23 cellular contexts compared by ENCODE assay signal in genomic region chr9:138066049-138066448, GRCh38.
DNase-seq lines count a peak whose midpoint lies in the region; ATAC-seq, FAIRE-seq and TF ChIP-seq lines count a peak whose summit lies in the region.
"Had no signal": no experiment of that assay in that cellular context is flagged by ENCODE, and none has a peak within 500 bp of the region (broad histone marks: within the 10 kb centered on the region; RNA-seq: fewer than 3 reads in every experiment).

No MANE protein-coding gene starts in this region.

- FAIRE-seq in kidney (lab: Jason Lieb, UNC), result no peak
- FAIRE-seq: endothelial cell of umbilical vein, G401.6, GM12891 had no signal

- no peak overlapping the region for H3K4me3 ChIP-seq in PC-3 (ENCODE audit: low read length)
- H3K4me3 ChIP-seq in kidney (ENCODE audit: low read length in 2 of 2), result no peak overlapping the region
- no peak overlapping the region for H3K4me3 ChIP-seq in upper lobe of right lung
- H3K4me3 ChIP-seq: BLaER1 treated with 17β-estradiol and CSF1 and Interleukin-3, amounts not matched to agents 10 nM and 100 nM; colonic mucosa; hepatocyte; upper lobe of left lung had no signal

- H3K4me2 ChIP-seq in PC-3 (ENCODE audit: low read length), result no peak overlapping the region
- H3K4me2 ChIP-seq: BLaER1 treated with 17β-estradiol and CSF1 and Interleukin-3, amounts not matched to agents 10 nM and 100 nM; hepatocyte had no signal

- H3K27ac ChIP-seq in PC-3 (ENCODE audit: low read length) (no peak overlapping the region), kidney (ENCODE audit: low read depth in 2 of 2, low read length in 2 of 2) (no peak overlapping the region), upper lobe of right lung (no peak overlapping the region)
- H3K27ac ChIP-seq: BLaER1 treated with 17β-estradiol and CSF1 and Interleukin-3, amounts not matched to agents 10 nM and 100 nM; colonic mucosa; hepatocyte; upper lobe of left lung had no signal

- H3F3A ChIP-seq in PC-3 (ENCODE audit: low read length, unreplicated experiment), result no peaks in the 10 kb centered on the region

- no TSS peak for BruUV-seq in PC-3 (replicated peaks; lab: Mats Ljungman, UMichigan)

- no peaks in the 10 kb centered on the region for H3K36me3 ChIP-seq in PC-3 (ENCODE audit: low read depth, low read length)
- H3K36me3 ChIP-seq in kidney (ENCODE audit: control insufficient read depth in 1 of 2, insufficient read depth in 2 of 2, low read length in 2 of 2), result no peaks in the 10 kb centered on the region
- H3K36me3 ChIP-seq in upper lobe of right lung, result no peaks in the 10 kb centered on the region
- H3K36me3 ChIP-seq: BLaER1 treated with 17β-estradiol and CSF1 and Interleukin-3, amounts not matched to agents 10 nM and 100 nM; colonic mucosa; upper lobe of left lung had no signal

- peak; percentile 27 for DNase-seq in activated effector memory CD4-positive, alpha-beta T cell treated with anti-CD3 and anti-CD28 coated beads, Interleukin-2, amount 50 U/mL, for 16 hours
- no peak for DNase-seq in activated effector memory CD4-positive, alpha-beta T cell treated with Interleukin-2 at 50 U/mL for 16 hours
- DNase-seq in PC-3 (no peak), kidney (peak; percentile 44), upper lobe of right lung (peak; percentile 29)
- DNase-seq: activated CD4-positive, CD25-positive, alpha-beta regulatory T cell; activated CD8-positive, alpha-beta memory T cell treated with anti-CD3 and anti-CD28 coated beads for 24 hours; activated naive CD8-positive, alpha-beta T cell treated with anti-CD3 and anti-CD28 coated beads, Interleukin-2, amount 10 ng/mL, durations not matched to agents 7 days and 5 days; colonic mucosa; naive B cell; NCI-H2227 treated with DMSO at 0.1 percent for 48 hours; NCI-H82; stimulated activated CD4-positive, alpha-beta T cell treated with anti-CD3 and anti-CD28 coated beads, Interleukin-2, amount 100 ng/mL, for 24 hours; stimulated activated naive CD8-positive, alpha-beta T cell treated with anti-CD3 and anti-CD28 coated beads, Interleukin-15, Interleukin-2, amounts not matched to agents 100 U/mL and 50 U/mL, for 24 hours had no signal

- H3K9me3 ChIP-seq in PC-3 (ENCODE audit: low read length) (no peaks in the 10 kb centered on the region), kidney (ENCODE audit: control insufficient read depth in 1 of 2, low read length in 2 of 2) (no peaks in the 10 kb centered on the region), upper lobe of right lung (no peaks in the 10 kb centered on the region)
- H3K9me3 ChIP-seq: BLaER1 treated with 17β-estradiol and CSF1 and Interleukin-3, amounts not matched to agents 10 nM and 100 nM; colonic mucosa; upper lobe of left lung had no signal

- no peak for ATAC-seq in PC-3
- ATAC-seq in upper lobe of right lung, result no peak
- no peak for ATAC-seq in GM18519 (IDR thresholded peaks at IDR 0.05; ENCODE audit: low FRiP score, unreplicated experiment)
- ATAC-seq in HG03565 (IDR thresholded peaks at IDR 0.05; ENCODE audit: unreplicated experiment), result no peak
- no peak for ATAC-seq in GM18873 (IDR thresholded peaks at IDR 0.05; ENCODE audit: low FRiP score, unreplicated experiment)
- ATAC-seq: stimulated activated naive CD8-positive, alpha-beta T cell treated with anti-CD3 and anti-CD28 coated beads, Interleukin-15, Interleukin-2, amounts not matched to agents 100 U/mL and 50 U/mL, for 24 hours had no signal

- H2AFZ ChIP-seq in PC-3 (ENCODE audit: low read length), result no peak overlapping the region
- H2AFZ ChIP-seq: hepatocyte had no signal

- CTCF ChIA-PET in PC-3 (lab: Charles Lee), result no interaction called here

- intact Hi-C loops in PC-3 (cut with micrococcal nuclease) (no loop called here), kidney (cut with DNase I) (no loop called here), upper lobe of right lung (cut with DNase I) (no loop called here)

- POLR2A ChIA-PET in PC-3 (lab: Charles Lee; ENCODE audit: unreplicated experiment), result no interaction called here

- H3K4me1 ChIP-seq in PC-3 (ENCODE audit: insufficient read depth, low read length) (no peaks in the 10 kb centered on the region), kidney (ENCODE audit: control insufficient read depth in 1 of 2, insufficient read depth in 1 of 2, low read depth in 1 of 2, low read length in 2 of 2) (no peaks in the 10 kb centered on the region), upper lobe of right lung (no peaks in the 10 kb centered on the region)
- H3K4me1 ChIP-seq: BLaER1 treated with 17β-estradiol and CSF1 and Interleukin-3, amounts not matched to agents 10 nM and 100 nM; colonic mucosa; upper lobe of left lung had no signal

- H3K27me3 ChIP-seq in PC-3 (ENCODE audit: low read length), result peaks cover 11% of the 10 kb centered on the region; the same call in 1 of the 2 replicates
- peaks cover 9% of the 10 kb centered on the region for H3K27me3 ChIP-seq in upper lobe of right lung
- H3K27me3 ChIP-seq: BLaER1 treated with 17β-estradiol and CSF1 and Interleukin-3, amounts not matched to agents 10 nM and 100 nM; colonic mucosa; hepatocyte; upper lobe of left lung had no signal

- H3K9ac ChIP-seq in PC-3 (ENCODE audit: low read length) (no peak overlapping the region), kidney (ENCODE audit: low read length in 2 of 2) (no peak overlapping the region)
- H3K9ac ChIP-seq: BLaER1 treated with 17β-estradiol and CSF1 and Interleukin-3, amounts not matched to agents 10 nM and 100 nM had no signal

- H3K9me2 ChIP-seq in PC-3 (replicated peaks; ENCODE audit: low read length), result no peaks in the 10 kb centered on the region

- TF ChIP-seq CTCF in PC-3 (conservative IDR thresholded peaks at IDR 0.05; ENCODE audit: low read depth, low read length) (peak; percentile 18; the same call in 1 of the 2 replicates), kidney (IDR thresholded peaks at IDR 0.05; ENCODE audit: borderline replicate concordance, extremely low read depth, insufficient read depth) (no peak), upper lobe of right lung (IDR thresholded peaks at IDR 0.05) (no peak)

- no peaks in the 10 kb centered on the region for H3K79me2 ChIP-seq in PC-3 (ENCODE audit: low read length)
- H3K79me2 ChIP-seq: hepatocyte had no signal

- H4K20me1 ChIP-seq in PC-3 (ENCODE audit: low read length), result no peaks in the 10 kb centered on the region
- H4K20me1 ChIP-seq: BLaER1 treated with 17β-estradiol and CSF1 and Interleukin-3, amounts not matched to agents 10 nM and 100 nM had no signal

Comparison
In these comparisons a context has a peak if more than half of its experiments do, and no peak if none do; other contexts are left out.
1. DNase-seq: peak in activated effector memory CD4-positive, alpha-beta T cell treated with anti-CD3 and anti-CD28 coated beads, Interleukin-2, amount 50 U/mL, for 16 hours (single experiment), kidney (single experiment) and upper lobe of right lung (single experiment); none in activated effector memory CD4-positive, alpha-beta T cell treated with Interleukin-2 at 50 U/mL for 16 hours (single experiment) and PC-3 (single experiment).